9 cellular contexts compared by ENCODE assay signal in genomic region chr6:113980937-113981554, GRCh38. TPM values are rescaled to one million over a fixed set of nuclear protein-coding genes. Genes with fewer than 3 reads are reported as not detected.
DNase-seq lines count a peak whose midpoint lies in the region; ATAC-seq and TF ChIP-seq lines count a peak whose summit lies in the region.
"Had no signal": no experiment of that assay in that cellular context is flagged by ENCODE, and none has a peak within 500 bp of the region (broad histone marks: within the 10 kb centered on the region; RNA-seq: fewer than 3 reads in every experiment).

No MANE protein-coding gene starts in this region.

- DNase-seq in NCI-H2081 (lab: John Stamatoyannopoulos, UW) (peak; percentile 4 to 33), NCI-H2081 treated with DMSO at 0.1 percent for 48 hours (lab: John Stamatoyannopoulos, UW) (no peak), GM20000 (ENCODE audit: low spot score) (peak; percentile 31), SK-MEL-5 (ENCODE audit: low read depth, low spot score) (peak; percentile 51), right cardiac atrium (no peak), suprapubic skin (ENCODE audit: low spot score in 2 of 2) (no peak), OCI-M2 (lab: John Stamatoyannopoulos, UW; ENCODE audit: unreplicated experiment) (no peak)

- H3K9me3 ChIP-seq in right cardiac atrium (ENCODE audit: control insufficient read depth, low read length) (no peaks in the 10 kb centered on the region), suprapubic skin (no peaks in the 10 kb centered on the region)
- H3K9me3 ChIP-seq: BLaER1 had no signal

- TF ChIP-seq CTCF in GM20000 (IDR thresholded peaks at IDR 0.05; ENCODE audit: extremely low read depth, missing control alignments) = no peak
- TF ChIP-seq CTCF in suprapubic skin (IDR thresholded peaks at IDR 0.05) = peak in 1 of 2 donors; percentile 32

- H3K27ac ChIP-seq in right cardiac atrium (ENCODE audit: low read length) (no peak overlapping the region), suprapubic skin (no peak overlapping the region)
- H3K27ac ChIP-seq: BLaER1 had no signal

- ATAC-seq in HG03565 (IDR thresholded peaks at IDR 0.05; ENCODE audit: unreplicated experiment) (peak; percentile 75), right cardiac atrium (peak; percentile 47 to 60)

- in situ Hi-C loops in SK-MEL-5 (cut with HindIII; ENCODE audit: low pct_unique_long_range_greater_than_20kb, low sequenced_read_pairs) = no loop called here

- H3K4me1 ChIP-seq in right cardiac atrium (ENCODE audit: control insufficient read depth, insufficient read depth, low read length) (no peaks in the 10 kb centered on the region), suprapubic skin (no peaks in the 10 kb centered on the region)

- TF ChIP-seq POLR2A in suprapubic skin (IDR thresholded peaks at IDR 0.05) = no peak

- TF ChIP-seq EP300 in suprapubic skin (IDR thresholded peaks at IDR 0.05) = no peak

- H3K36me3 ChIP-seq in suprapubic skin = no peaks in the 10 kb centered on the region
- H3K36me3 ChIP-seq: BLaER1 had no signal

- H3K4me3 ChIP-seq in right cardiac atrium (ENCODE audit: low read length) (no peak overlapping the region), suprapubic skin (no peak overlapping the region)
- H3K4me3 ChIP-seq: BLaER1 had no signal

- H3K27me3 ChIP-seq in right cardiac atrium (ENCODE audit: control insufficient read depth, insufficient read depth) (no peaks in the 10 kb centered on the region), suprapubic skin (no peaks in the 10 kb centered on the region)
- H3K27me3 ChIP-seq: BLaER1 had no signal

- 82% methylated on average over 4 of the region's 4 CpGs for WGBS in right cardiac atrium
- 86% methylated on average over 4 of the region's 4 CpGs for WGBS in suprapubic skin

- intact Hi-C loops in right cardiac atrium (cut with DNase I) = no loop called here

RNA-seq across cellular contexts. Expression of gene HDAC2, which starts 10.1 kb away (rescaled TPM):
- total RNA-seq in SK-MEL-5 (2014; rRNA removed; shearing (Covaris generic)) = 53.3 and 66.0 TPM in 2 replicates
- polyA plus RNA-seq in SK-MEL-5 (2015; cell fraction: cytosol; rRNA removed) = 136 and 150 TPM in 2 replicates
- polyA plus RNA-seq in SK-MEL-5 (2015; cell fraction: nucleus; rRNA removed) = 92.1 and 98.5 TPM in 2 replicates
- total RNA-seq in right cardiac atrium (10 to 100 TPM; 46.4 to 51.6 (median 49.0) TPM), suprapubic skin (10 to 100 TPM; 36.1 to 73.9 (median 46.9) TPM)
- polyA plus RNA-seq in right cardiac atrium = 44.4 TPM

Comparison
In these comparisons a context has a peak if more than half of its experiments do, and no peak if none do; other contexts are left out.
1. DNase-seq: peak in NCI-H2081 (2 of 2), GM20000 (single experiment) and SK-MEL-5 (single experiment); none in NCI-H2081 treated with DMSO at 0.1 percent for 48 hours (single experiment), right cardiac atrium (0 of 3), suprapubic skin (0 of 2) and OCI-M2 (single experiment).